18 cellular contexts compared by ENCODE assay signal in the genomic region with DNA sequence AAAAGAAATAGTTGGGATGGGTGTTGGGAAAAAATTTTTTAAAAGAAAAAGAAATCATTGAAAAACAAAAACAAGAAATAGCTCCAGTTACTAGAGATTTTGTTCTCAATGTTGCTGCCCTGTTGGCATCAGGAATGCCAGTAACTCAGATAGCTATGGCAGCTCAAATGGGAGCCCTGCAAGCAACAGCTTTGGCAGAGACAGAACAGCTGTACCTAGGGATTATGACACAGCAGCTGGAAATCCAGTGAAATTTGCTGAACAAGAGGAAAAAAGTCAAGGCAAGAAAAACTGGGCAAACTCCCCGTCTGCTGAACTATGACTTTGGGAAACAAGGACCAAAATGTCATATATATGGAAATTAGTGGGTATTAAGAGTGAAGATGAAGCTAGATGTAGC. TPM values are rescaled to one million over a fixed set of nuclear protein-coding genes. Genes with fewer than 3 reads are reported as not detected.
"Had no signal": no experiment of that assay in that cellular context is flagged by ENCODE, and none has a peak within 500 bp of the region (broad histone marks: within the 10 kb centered on the region; RNA-seq: fewer than 3 reads in every experiment).

No MANE protein-coding gene starts in this region.

- H3K4me3 Mint-ChIP-seq: activated CD4-positive, alpha-beta T cell treated with anti-CD3 and anti-CD28 coated beads for 36 hours; activated naive CD8-positive, alpha-beta T cell treated with anti-CD3 and anti-CD28 coated beads, Interleukin-2, amount 50 U/mL, for 24 hours; neural crest cell; stimulated activated naive CD8-positive, alpha-beta T cell treated with anti-CD3 and anti-CD28 coated beads, Interleukin-15, amount 100 ng/mL, for 72 hours; type B pancreatic cell; WTC11 had no signal

- DNase-seq: activated CD4-positive, alpha-beta T cell treated with anti-CD3 and anti-CD28 coated beads for 36 hours; activated CD4-positive, alpha-beta T cell treated with anti-CD3 and anti-CD28 coated beads, Interleukin-2, amount 50 U/mL, for 48 hours; activated naive CD4-positive, alpha-beta T cell; activated naive CD8-positive, alpha-beta T cell treated with anti-CD3 and anti-CD28 coated beads, Interleukin-2, amount 50 U/mL, for 24 hours; cerebellar nuclear complex; dermis blood vessel endothelial cell; effector memory CD4-positive, alpha-beta T cell; esophagus squamous epithelium; foreskin keratinocyte; hippocampal formation; left cardiac atrium; stimulated activated naive CD8-positive, alpha-beta T cell treated with anti-CD3 and anti-CD28 coated beads, Interleukin-15, amount 100 ng/mL, for 72 hours had no signal

- H3K36me3 Mint-ChIP-seq: type B pancreatic cell had no signal

- ATAC-seq: activated CD4-positive, alpha-beta T cell treated with anti-CD3 and anti-CD28 coated beads for 36 hours; activated naive CD8-positive, alpha-beta T cell treated with anti-CD3 and anti-CD28 coated beads, Interleukin-2, amount 50 U/mL, for 24 hours; foreskin keratinocyte; left cardiac atrium; stimulated activated naive CD8-positive, alpha-beta T cell treated with anti-CD3 and anti-CD28 coated beads, Interleukin-15, amount 100 ng/mL, for 72 hours; WTC11 had no signal

- H3K9me3 Mint-ChIP-seq: activated naive CD8-positive, alpha-beta T cell treated with anti-CD3 and anti-CD28 coated beads, Interleukin-2, amount 50 U/mL, for 24 hours; neural crest cell; stimulated activated naive CD8-positive, alpha-beta T cell treated with anti-CD3 and anti-CD28 coated beads, Interleukin-15, amount 100 ng/mL, for 72 hours; type B pancreatic cell; WTC11 had no signal

- H3K27ac Mint-ChIP-seq: activated CD4-positive, alpha-beta T cell treated with anti-CD3 and anti-CD28 coated beads for 36 hours; activated naive CD8-positive, alpha-beta T cell treated with anti-CD3 and anti-CD28 coated beads, Interleukin-2, amount 50 U/mL, for 24 hours; progenitor cell of endocrine pancreas; type B pancreatic cell; WTC11 had no signal

- H3K4me1 Mint-ChIP-seq: neural crest cell; stimulated activated naive CD8-positive, alpha-beta T cell treated with anti-CD3 and anti-CD28 coated beads, Interleukin-15, amount 100 ng/mL, for 72 hours; WTC11 had no signal

- H3K4me3 ChIP-seq: breast epithelium, esophagus squamous epithelium, right atrium auricular region had no signal

- H3K27me3 Mint-ChIP-seq: activated CD4-positive, alpha-beta T cell treated with anti-CD3 and anti-CD28 coated beads for 36 hours; activated naive CD8-positive, alpha-beta T cell treated with anti-CD3 and anti-CD28 coated beads, Interleukin-2, amount 50 U/mL, for 24 hours; progenitor cell of endocrine pancreas; stimulated activated naive CD8-positive, alpha-beta T cell treated with anti-CD3 and anti-CD28 coated beads, Interleukin-15, amount 100 ng/mL, for 72 hours; type B pancreatic cell had no signal

- H3K4me1 ChIP-seq: breast epithelium, foreskin keratinocyte, right atrium auricular region had no signal

- H3K27ac ChIP-seq: breast epithelium, esophagus squamous epithelium, foreskin keratinocyte, right atrium auricular region had no signal

- H3K9me3 ChIP-seq: breast epithelium, esophagus squamous epithelium, right atrium auricular region had no signal

- H3K27me3 ChIP-seq: breast epithelium, esophagus squamous epithelium, foreskin keratinocyte, right atrium auricular region had no signal

- H3K36me3 ChIP-seq: breast epithelium had no signal

RNA-seq across cellular contexts. Expression of a gene that starts 36.0 kb away (rescaled TPM):
- total RNA-seq: activated CD4-positive, alpha-beta T cell treated with anti-CD3 and anti-CD28 coated beads for 36 hours had no signal
